In genomic region chr3:128491900-128492352, GRCh38 we compare ENCODE assay signal across 10 cellular contexts. TPM values are rescaled to one million over a fixed set of nuclear protein-coding genes. Genes with fewer than 3 reads are reported as not detected.
DNase-seq lines count a peak whose midpoint lies in the region; TF ChIP-seq lines count a peak whose summit lies in the region.
"Had no signal": no experiment of that assay in that cellular context is flagged by ENCODE, and none has a peak within 500 bp of the region (broad histone marks: within the 10 kb centered on the region; RNA-seq: fewer than 3 reads in every experiment).

No MANE protein-coding gene starts in this region.

- 7 to 14% (median 11%) methylated on average over 33 to 35 of the region's 35 CpGs for WGBS in stomach, 5 donors

- no peaks in the 10 kb centered on the region for H3K9me3 Mint-ChIP-seq in activated naive CD4-positive, alpha-beta T cell treated with anti-CD3 and anti-CD28 coated beads, Interleukin-2, amount 10 ng/mL, durations not matched to agents 7 days and 5 days
- H3K9me3 Mint-ChIP-seq: T-helper 1 cell treated with Interleukin-12 subunit alpha and Interleukin-12 subunit beta and Interleukin-4 antibody, amounts not matched to agents 30 μg/mL and 1 μg/mL, for 36 hours had no signal

- H3K36me3 ChIP-seq in stomach, result no peaks in the 10 kb centered on the region

- no peak for TF ChIP-seq POLR2A in stomach (IDR thresholded peaks at IDR 0.05)

- H3K4me3 Mint-ChIP-seq in activated naive CD4-positive, alpha-beta T cell treated with anti-CD3 and anti-CD28 coated beads, Interleukin-2, amount 10 ng/mL, durations not matched to agents 7 days and 5 days, result no peak overlapping the region
- H3K4me3 Mint-ChIP-seq: T-helper 1 cell treated with Interleukin-12 subunit alpha and Interleukin-12 subunit beta and Interleukin-4 antibody, amounts not matched to agents 30 μg/mL and 1 μg/mL, for 36 hours had no signal

- peak overlapping the region; percentile 68 for H3K27ac Mint-ChIP-seq in activated naive CD4-positive, alpha-beta T cell treated with anti-CD3 and anti-CD28 coated beads, Interleukin-2, amount 10 ng/mL, durations not matched to agents 7 days and 5 days
- H3K27ac Mint-ChIP-seq: T-helper 1 cell treated with Interleukin-12 subunit alpha and Interleukin-12 subunit beta and Interleukin-4 antibody, amounts not matched to agents 30 μg/mL and 1 μg/mL, for 36 hours had no signal

- TF ChIP-seq EP300 in stomach (IDR thresholded peaks at IDR 0.05), result no peak

- no peak for TF ChIP-seq CTCF in VCaP (conservative IDR thresholded peaks at IDR 0.05)
- no peak for TF ChIP-seq CTCF in stomach (IDR thresholded peaks at IDR 0.05)

- peaks cover 100% of the 10 kb centered on the region for H3K27me3 Mint-ChIP-seq in activated naive CD4-positive, alpha-beta T cell treated with anti-CD3 and anti-CD28 coated beads, Interleukin-2, amount 10 ng/mL, durations not matched to agents 7 days and 5 days

- intact Hi-C loops in stomach (cut with DNase I; ENCODE audit: low total_unique reads), result loop anchor here (5.0 to 10.0 kb wide), 2 partner anchors 65 to 417 kb away; no protein-coding TSS in a partner anchor

- no peaks in the 10 kb centered on the region for H3K36me3 Mint-ChIP-seq in activated naive CD4-positive, alpha-beta T cell treated with anti-CD3 and anti-CD28 coated beads, Interleukin-2, amount 10 ng/mL, durations not matched to agents 7 days and 5 days

- CTCF ChIA-PET in activated naive CD4-positive, alpha-beta T cell treated with anti-CD3 and anti-CD28 coated beads, Interleukin-2, amount 10 ng/mL, durations not matched to agents 7 days and 5 days (lab: Charles Lee), result interaction anchor here (3.6 kb wide), 1 partner anchor 65 kb away, joined by 19 read pairs; no protein-coding TSS in a partner anchor

- in situ Hi-C loops in ACHN (cut with HindIII; ENCODE audit: low pct_ligation_motif_present, low pct_unique_long_range_greater_than_20kb, low sequenced_read_pairs), result no loop called here

- no peak for DNase-seq in activated naive CD4-positive, alpha-beta T cell treated with anti-CD3 and anti-CD28 coated beads, Interleukin-2, amount 10 ng/mL, durations not matched to agents 7 days and 5 days
- no peak for DNase-seq in activated naive CD4-positive, alpha-beta T cell (lab: John Stamatoyannopoulos, UW)
- DNase-seq in islet precursor cell (peak; percentile 69), stomach (no peak), AG08395 (ENCODE audit: low spot score) (no peak), globus pallidus (ENCODE audit: low spot score) (no peak), ACHN (no peak)

- peaks cover 52 to 75% (median 66%) of the 10 kb centered on the region in 4 donors for H3K4me1 ChIP-seq in stomach

- no peaks in the 10 kb centered on the region for H3K9me3 ChIP-seq in stomach

- peak overlapping the region; percentile 7 to 65 (median 16) for H3K4me3 ChIP-seq in stomach

- H3K27me3 ChIP-seq in stomach, result peaks cover 56 to 100% (median 94%) of the 10 kb centered on the region in 3 donors

- peaks cover 18% of the 10 kb centered on the region for H3K4me1 Mint-ChIP-seq in activated naive CD4-positive, alpha-beta T cell treated with anti-CD3 and anti-CD28 coated beads, Interleukin-2, amount 10 ng/mL, durations not matched to agents 7 days and 5 days

- H3K27ac ChIP-seq in VCaP (peak overlapping the region; percentile 98), stomach (peak overlapping the region in 1 of 5 donors; percentile 37)

RNA-seq across cellular contexts. Expression of gene GATA2, which starts 1.1 kb away (rescaled TPM):
- 1 to 10 TPM; 2.6 to 9.1 (median 5.3) TPM for total RNA-seq in stomach
- 1 to 10 TPM; 2.3 to 3.5 (median 3.3) TPM for polyA plus RNA-seq in stomach

RNA-seq across cellular contexts. Expression of gene DNAJB8, which starts 25.2 kb away (rescaled TPM):
- total RNA-seq in stomach, result not detected
- polyA plus RNA-seq in stomach, result not detected
- total RNA-seq: lower leg skin had no signal
